8 cellular contexts compared by ENCODE assay signal in genomic region chr2:54724560-54725342, GRCh38. TPM values are rescaled to one million over a fixed set of nuclear protein-coding genes. Genes with fewer than 3 reads are reported as not detected.
A peak's percentile ranks its signal among the peaks of the same experiment; 100 is the strongest.
DNase-seq lines count a peak whose midpoint lies in the region; ATAC-seq and TF ChIP-seq lines count a peak whose summit lies in the region.

No MANE protein-coding gene starts in this region.

- peaks cover 39% of the 10 kb centered on the region for H3K27me3 Mint-ChIP-seq in activated CD4-positive, alpha-beta T cell treated with anti-CD3 and anti-CD28 coated beads for 36 hours

- POLR2A ChIA-PET in activated CD4-positive, alpha-beta T cell treated with anti-CD3 and anti-CD28 coated beads for 36 hours (lab: Charles Lee): no interaction called here

- peak overlapping the region; percentile 80 for H3K4me3 Mint-ChIP-seq in activated CD4-positive, alpha-beta T cell treated with anti-CD3 and anti-CD28 coated beads for 36 hours

- no peaks in the 10 kb centered on the region for H3K27me3 ChIP-seq in OCI-LY1 (ENCODE audit: insufficient read depth, low read length)

- peaks cover 12% of the 10 kb centered on the region for H3K4me1 Mint-ChIP-seq in activated CD4-positive, alpha-beta T cell treated with anti-CD3 and anti-CD28 coated beads for 36 hours

- peak; percentile 53 for DNase-seq in activated CD4-positive, alpha-beta T cell treated with anti-CD3 and anti-CD28 coated beads for 36 hours
- no peak for DNase-seq in activated CD4-positive, alpha-beta T cell treated with anti-CD3 and anti-CD28 coated beads, Interleukin-2, amount 50 U/mL, for 1 hour
- DNase-seq in astrocyte of the hippocampus (ENCODE audit: low read depth, low spot score): peak; percentile 55
- peak; percentile 46 for DNase-seq in iPS-NIHi7 (ENCODE audit: extremely low spot score)
- peak; percentile 18 for DNase-seq in stimulated activated CD4-positive, alpha-beta T cell treated with anti-CD3 and anti-CD28 coated beads, Interleukin-1b, Interleukin-23, amount 100 ng/mL, for 48 hours
- no peak for DNase-seq in SW 1271 (lab: John Stamatoyannopoulos, UW)

- peaks cover 40% of the 10 kb centered on the region for H3K4me1 ChIP-seq in OCI-LY1 (ENCODE audit: insufficient read depth, low read length, severe bottlenecking)

- intact Hi-C loops in activated CD4-positive, alpha-beta T cell treated with anti-CD3 and anti-CD28 coated beads for 36 hours (cut with DNase I, micrococcal nuclease): loop anchor here (1.0 to 10.0 kb wide), 11 partner anchors 113 to 960 kb away; partner anchors contain the start of genes PPP4R3B (in 2 of the 2), CHAC2 (in 1 of the 2), CLHC1 (in 1 of the 2) and RPS27A (in 1 of the 2)

- peak overlapping the region; percentile 75 for H3K9ac ChIP-seq in OCI-LY1 (ENCODE audit: low read length)

- CTCF ChIA-PET in activated CD4-positive, alpha-beta T cell treated with anti-CD3 and anti-CD28 coated beads for 36 hours (lab: Charles Lee): no interaction called here

- H3K36me3 Mint-ChIP-seq in activated CD4-positive, alpha-beta T cell treated with anti-CD3 and anti-CD28 coated beads for 36 hours (ENCODE audit: low read depth): no peaks in the 10 kb centered on the region

- H3K4me2 ChIP-seq in OCI-LY1 (ENCODE audit: low read length): peak overlapping the region; percentile 79

- H3K79me2 ChIP-seq in OCI-LY1 (ENCODE audit: insufficient read depth, low read length): peaks cover 10% of the 10 kb centered on the region; the same call in 1 of the 2 replicates

- H2AFZ ChIP-seq in OCI-LY1 (ENCODE audit: low read length): 0 out of 2 replicates have a peak overlapping the region, but pooled peaks have one; percentile 67

- H3K9me3 Mint-ChIP-seq in activated CD4-positive, alpha-beta T cell treated with anti-CD3 and anti-CD28 coated beads for 36 hours (ENCODE audit: low read depth): no peaks in the 10 kb centered on the region

- no peak overlapping the region for H3K27ac Mint-ChIP-seq in activated CD4-positive, alpha-beta T cell treated with anti-CD3 and anti-CD28 coated beads for 36 hours

- H3K9me3 ChIP-seq in OCI-LY1 (ENCODE audit: low read length): no peaks in the 10 kb centered on the region

- no peak for TF ChIP-seq CTCF in OCI-LY1 (IDR thresholded peaks at IDR 0.05; ENCODE audit: low read length)

- no peaks in the 10 kb centered on the region for H3K9me2 ChIP-seq in OCI-LY1 (ENCODE audit: low read depth, low read length)

- H4K20me1 ChIP-seq in OCI-LY1 (ENCODE audit: insufficient read depth, low read length): no peaks in the 10 kb centered on the region

- peaks cover 8% of the 10 kb centered on the region; the same call in 1 of the 2 replicates for H3K36me3 ChIP-seq in OCI-LY1 (ENCODE audit: insufficient read depth, low read length)

- peak overlapping the region; percentile 65 for H3K27ac ChIP-seq in OCI-LY1 (ENCODE audit: low read depth, low read length, poor library complexity, severe bottlenecking)

- ATAC-seq in activated CD4-positive, alpha-beta T cell treated with anti-CD3 and anti-CD28 coated beads for 36 hours: no peak
- ATAC-seq in GM21515 (IDR thresholded peaks at IDR 0.05; ENCODE audit: unreplicated experiment): no peak

- H3F3A ChIP-seq in OCI-LY1 (ENCODE audit: insufficient read depth, low read length): 0 out of 2 replicates have a peak, but pooled peaks cover 7% of the 10 kb centered on the region

- peak overlapping the region; percentile 80 for H3K4me3 ChIP-seq in OCI-LY1 (ENCODE audit: low read depth, low read length, poor library complexity, severe bottlenecking)

RNA-seq across cellular contexts. Expression of gene EML6, which starts 1.3 kb away (rescaled TPM):
- total RNA-seq in activated CD4-positive, alpha-beta T cell treated with anti-CD3 and anti-CD28 coated beads for 36 hours: under 1 TPM; 0.16 to 0.30 TPM

Comparison
In these comparisons a context has a peak if more than half of its experiments do, and no peak if none do; other contexts are left out.
1. DNase-seq: peak in activated CD4-positive, alpha-beta T cell treated with anti-CD3 and anti-CD28 coated beads for 36 hours (single experiment), astrocyte of the hippocampus (single experiment), iPS-NIHi7 (single experiment) and stimulated activated CD4-positive, alpha-beta T cell treated with anti-CD3 and anti-CD28 coated beads, Interleukin-1b, Interleukin-23, amount 100 ng/mL, for 48 hours (single experiment); none in activated CD4-positive, alpha-beta T cell treated with anti-CD3 and anti-CD28 coated beads, Interleukin-2, amount 50 U/mL, for 1 hour (single experiment) and SW 1271 (0 of 2).